Comparison of ENCODE assay signal across 8 cellular contexts in the genomic region with DNA sequence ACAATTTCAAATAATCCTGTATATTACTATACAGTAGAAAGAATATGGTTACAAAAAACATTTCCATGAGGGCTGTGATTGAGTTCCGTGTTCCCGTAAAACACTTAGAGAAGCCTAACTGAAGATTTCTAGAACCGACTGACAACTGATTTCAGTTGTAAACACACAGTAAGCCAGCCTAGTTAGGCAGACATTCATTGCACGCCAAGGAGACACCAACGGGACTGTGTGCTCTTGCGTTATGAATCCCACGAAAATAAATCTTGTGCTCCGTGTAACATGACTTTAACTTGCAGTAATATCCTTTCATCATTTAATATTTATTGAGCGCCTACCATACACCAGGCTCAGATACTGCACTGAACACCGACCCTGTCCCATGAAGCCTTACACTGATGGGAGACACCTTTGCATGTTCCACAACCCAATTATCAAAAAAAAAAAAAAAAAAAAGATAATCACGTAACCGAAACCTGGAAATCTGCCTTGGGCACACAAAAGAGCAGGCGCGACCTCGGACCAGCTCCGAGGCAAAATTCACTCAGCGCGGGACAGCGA. TPM values are rescaled to one million over a fixed set of nuclear protein-coding genes. Genes with fewer than 3 reads are reported as not detected.
DNase-seq lines count a peak whose midpoint lies in the region; ATAC-seq, FAIRE-seq and TF ChIP-seq lines count a peak whose summit lies in the region.

No MANE protein-coding gene starts in this region.

- H4K8ac ChIP-seq in H1 (ENCODE audit: extremely low read depth, insufficient read depth, low read length) = no peak overlapping the region; the same call in 1 of the 2 replicates

- no peak overlapping the region for H3K14ac ChIP-seq in H1 (ENCODE audit: insufficient read length)

- H3K79me1 ChIP-seq in H1 (ENCODE audit: low read depth, low read length) = no peaks in the 10 kb centered on the region; the same call in 1 of the 2 replicates

- peaks cover 32% of the 10 kb centered on the region for H3K4me1 Mint-ChIP-seq in activated CD8-positive, alpha-beta memory T cell treated with anti-CD3 and anti-CD28 coated beads, Interleukin-2, amount 10 ng/mL, durations not matched to agents 7 days and 5 days
- H3K4me1 Mint-ChIP-seq in neural progenitor cell = peaks cover 24% of the 10 kb centered on the region

- no peak for FAIRE-seq in H1 (lab: Jason Lieb, UNC)

- H3K27ac ChIP-seq in H1 (ENCODE audit: low read depth, low read length) (peak overlapping the region; percentile 74; the same call in 1 of the 2 replicates), neural progenitor cell (peak overlapping the region; percentile 6)

- H3F3A ChIP-seq in neural progenitor cell (ENCODE audit: low read depth) = peaks cover 9% of the 10 kb centered on the region

- CTCF ChIA-PET in activated CD8-positive, alpha-beta memory T cell treated with anti-CD3 and anti-CD28 coated beads, Interleukin-2, amount 10 ng/mL, durations not matched to agents 7 days and 5 days (lab: Charles Lee) = interaction anchor here (0.6 to 2.8 kb wide), 6 partner anchors 9 to 1915 kb away, joined by 3 to 22 read pairs (median 4); no protein-coding TSS in a partner anchor
- CTCF ChIA-PET in H1 (lab: Charles Lee; ENCODE audit: partially characterized antibody) = no interaction called here

- H4K91ac ChIP-seq in H1 (replicated peaks; ENCODE audit: insufficient read length, low read length) = no peak overlapping the region

- no peak for TF ChIP-seq RAD21 in H1 (IDR thresholded peaks at IDR 0.05 in 1 of 2, conservative IDR thresholded peaks at IDR 0.05 in 1 of 2; ENCODE audit: low read depth in 2 of 2, low read length in 2 of 2)

- no peak overlapping the region for H3K23ac ChIP-seq in H1 (ENCODE audit: insufficient read length)

- no peak overlapping the region for H3K18ac ChIP-seq in H1 (ENCODE audit: extremely low read depth, low read length)

- H3K4me2 ChIP-seq in H1 (ENCODE audit: insufficient read depth in 1 of 2, low read depth in 2 of 2, low read length in 2 of 2) (peak overlapping the region; percentile 84), neural progenitor cell (peak overlapping the region; percentile 97)

- ATAC-seq in activated CD8-positive, alpha-beta memory T cell treated with anti-CD3 and anti-CD28 coated beads, Interleukin-2, amount 10 ng/mL, durations not matched to agents 7 days and 5 days = peak; percentile 1
- ATAC-seq in HG02840 (IDR thresholded peaks at IDR 0.05; ENCODE audit: low FRiP score, unreplicated experiment) = peak; percentile 35

- no peak overlapping the region for H3K56ac ChIP-seq in H1 (replicated peaks; ENCODE audit: insufficient read length, low read depth, low read length)

- no peak overlapping the region for H2AK5ac ChIP-seq in H1 (ENCODE audit: low read depth, low read length)

- peak overlapping the region; percentile 2 for H3K4ac ChIP-seq in H1 (replicated peaks; ENCODE audit: insufficient read length, low read depth, low read length)

- peaks cover 3% of the 10 kb centered on the region; the same call in 1 of the 2 replicates for H3K23me2 ChIP-seq in H1 (ENCODE audit: low read depth, low read length)

- H3K27ac Mint-ChIP-seq in activated CD8-positive, alpha-beta memory T cell treated with anti-CD3 and anti-CD28 coated beads, Interleukin-2, amount 10 ng/mL, durations not matched to agents 7 days and 5 days = peak overlapping the region; percentile 95
- peak overlapping the region; percentile 38 for H3K27ac Mint-ChIP-seq in neural progenitor cell

- H2BK12ac ChIP-seq in H1 (ENCODE audit: low read depth, low read length) = no peak overlapping the region

- no peak overlapping the region for H2BK20ac ChIP-seq in H1 (ENCODE audit: low read length)

- H4K20me1 ChIP-seq in H1 (replicated peaks in 1 of 2; ENCODE audit: control insufficient read depth in 1 of 2, insufficient read depth in 2 of 2, low read length in 2 of 2) = peaks cover 0 to 6% of the 10 kb centered on the region in 2 experiments
- peaks cover 30% of the 10 kb centered on the region for H4K20me1 ChIP-seq in neural progenitor cell (ENCODE audit: low read depth)

- H3K27me3 Mint-ChIP-seq in activated CD8-positive, alpha-beta memory T cell treated with anti-CD3 and anti-CD28 coated beads, Interleukin-2, amount 10 ng/mL, durations not matched to agents 7 days and 5 days = no peaks in the 10 kb centered on the region
- H3K27me3 Mint-ChIP-seq in neural progenitor cell (ENCODE audit: insufficient read depth, low read depth) = peaks cover 3% of the 10 kb centered on the region

- DNase-seq in activated CD8-positive, alpha-beta memory T cell treated with anti-CD3 and anti-CD28 coated beads, Interleukin-2, amount 10 ng/mL, durations not matched to agents 7 days and 5 days = no peak
- no peak for DNase-seq in activated CD8-positive, alpha-beta memory T cell treated with anti-CD3 and anti-CD28 coated beads, Interleukin-2, amount 50 U/mL, for 4 hours
- peak; percentile 28 for DNase-seq in OCI-M1 (lab: John Stamatoyannopoulos, UW)
- DNase-seq in H1 (ENCODE audit: low read depth in 1 of 2, low spot score in 2 of 2) = no peak
- DNase-seq in neural progenitor cell (ENCODE audit: low spot score) = no peak
- DNase-seq in RPMI8226 = no peak
- DNase-seq in stimulated activated CD4-positive, alpha-beta T cell treated with anti-CD3 and anti-CD28 coated beads, Interleukin-4, amount 100 ng/mL, for 1 hour = no peak

- H3K4me3 ChIP-seq in H1 (ENCODE audit: extremely low read depth in 1 of 4, insufficient read depth in 2 of 4, low read depth in 3 of 4, low read length in 4 of 4) = peak overlapping the region; percentile 93 to 97 (median 94)
- H3K4me3 ChIP-seq in neural progenitor cell = peak overlapping the region; percentile 90

- peaks cover 24 to 50% of the 10 kb centered on the region in 2 experiments for H3K79me2 ChIP-seq in H1 (ENCODE audit: control insufficient read depth in 1 of 2, insufficient read depth in 2 of 2, low read length in 2 of 2)
- H3K79me2 ChIP-seq in neural progenitor cell (ENCODE audit: low read depth) = peaks cover 52% of the 10 kb centered on the region

- 3% methylated on average over 10 of the region's 19 CpGs; no CpG with 5 or more reads in 1 of the 2 experiments for WGBS in H1 (ENCODE audit: extremely low coverage in 1 of 2, insufficient coverage in 1 of 2, insufficient read length in 1 of 2, insufficient replicate concordance in 2 of 2, low coverage in 1 of 2, low lambda C conversion rate in 2 of 2, missing lambda C conversion rate in 1 of 2), 2 experiments

- TF ChIP-seq EP300 in H1 (IDR thresholded peaks at IDR 0.05; ENCODE audit: borderline replicate concordance in 1 of 2, low read depth in 2 of 2, low read length in 2 of 2) = no peak

- no peaks in the 10 kb centered on the region for H3K9me3 Mint-ChIP-seq in activated CD8-positive, alpha-beta memory T cell treated with anti-CD3 and anti-CD28 coated beads, Interleukin-2, amount 10 ng/mL, durations not matched to agents 7 days and 5 days (ENCODE audit: low read depth)
- H3K9me3 Mint-ChIP-seq in neural progenitor cell = no peaks in the 10 kb centered on the region

- peaks cover 0 to 5% (median 3%) of the 10 kb centered on the region in 4 experiments; a peak in 3 of 7 replicates for H3K4me1 ChIP-seq in H1 (replicated peaks in 1 of 4; ENCODE audit: control insufficient read depth in 3 of 4, insufficient read depth in 4 of 4, low read length in 3 of 4)
- peaks cover 23% of the 10 kb centered on the region for H3K4me1 ChIP-seq in neural progenitor cell

- peak overlapping the region; percentile 96 for H3K4me3 Mint-ChIP-seq in activated CD8-positive, alpha-beta memory T cell treated with anti-CD3 and anti-CD28 coated beads, Interleukin-2, amount 10 ng/mL, durations not matched to agents 7 days and 5 days
- H3K4me3 Mint-ChIP-seq in neural progenitor cell = peak overlapping the region; percentile 99

- peak overlapping the region in 3 of 4 experiments; percentile 77 to 87 (median 77); a peak in 6 of 7 replicates for H3K9ac ChIP-seq in H1 (replicated peaks in 1 of 4; ENCODE audit: extremely low read depth in 1 of 4, low read depth in 3 of 4, low read length in 3 of 4)
- peak overlapping the region; percentile 74 for H3K9ac ChIP-seq in neural progenitor cell

- no peaks in the 10 kb centered on the region for H3K9me3 ChIP-seq in H1 (ENCODE audit: insufficient read depth in 2 of 2, low read depth in 1 of 2, low read length in 1 of 2)
- H3K9me3 ChIP-seq in neural progenitor cell (ENCODE audit: low read depth) = no peaks in the 10 kb centered on the region

- H2BK120ac ChIP-seq in H1 (replicated peaks; ENCODE audit: low read depth, low read length) = no peak overlapping the region

- peaks cover 3% of the 10 kb centered on the region for H3K36me3 Mint-ChIP-seq in activated CD8-positive, alpha-beta memory T cell treated with anti-CD3 and anti-CD28 coated beads, Interleukin-2, amount 10 ng/mL, durations not matched to agents 7 days and 5 days
- peaks cover 24% of the 10 kb centered on the region for H3K36me3 Mint-ChIP-seq in neural progenitor cell

- TF ChIP-seq CTCF in H1 (IDR thresholded peaks at IDR 0.05; ENCODE audit: control extremely low read depth in 1 of 3, insufficient read depth in 1 of 3, low read depth in 1 of 3, low read length in 3 of 3) (no peak), neural progenitor cell (IDR thresholded peaks at IDR 0.05) (no peak)

- H4K5ac ChIP-seq in H1 (ENCODE audit: insufficient read length, low read depth, low read length) = peak overlapping the region; percentile 38

- no peaks in the 10 kb centered on the region for H3K27me3 ChIP-seq in H1 (replicated peaks in 1 of 4; ENCODE audit: control insufficient read depth in 3 of 4, extremely low read depth in 1 of 4, insufficient read depth in 3 of 4, low read length in 3 of 4)
- H3K27me3 ChIP-seq in neural progenitor cell = no peaks in the 10 kb centered on the region

- H2AFZ ChIP-seq in H1 (ENCODE audit: low read length) (peak overlapping the region; percentile 45), neural progenitor cell (replicated peaks) (peak overlapping the region; percentile 67)

- TF ChIP-seq POLR2A in H1 (IDR thresholded peaks at IDR 0.05; ENCODE audit: control extremely low read depth in 1 of 2, low read depth in 2 of 2, low read length in 2 of 2) = no peak; a peak in 1 of 3 replicates

- H3K36me3 ChIP-seq in H1 (ENCODE audit: control insufficient read depth in 2 of 4, insufficient read depth in 4 of 4, low read length in 3 of 4) (no peaks in the 10 kb centered on the region), neural progenitor cell (no peaks in the 10 kb centered on the region)

- H2BK5ac ChIP-seq in H1 (ENCODE audit: low read depth, low read length) = no peak overlapping the region; the same call in 1 of the 2 replicates

- 0 out of 2 replicates have a peak overlapping the region, but pooled peaks have one; percentile 8 for H2BK15ac ChIP-seq in H1 (ENCODE audit: low read length)

- POLR2A ChIA-PET in H1 (lab: Charles Lee; ENCODE audit: partially characterized antibody) = interaction anchor here (0.7 to 4.5 kb wide), 17 partner anchors 11 to 543 kb away, joined by 3 to 96 read pairs (median 4); a partner anchor contains a TSS

RNA-seq across cellular contexts. Expression of a gene that starts 0.4 kb away (rescaled TPM):
- total RNA-seq in activated CD8-positive, alpha-beta memory T cell treated with anti-CD3 and anti-CD28 coated beads, Interleukin-2, amount 10 ng/mL, durations not matched to agents 7 days and 5 days = 10 to 100 TPM; 17.4 to 18.3 TPM
- 111 and 115 TPM in 2 replicates for total RNA-seq in H1 (2021; fragmentation: NEBNext Ultra II Directional; extraction: Animal tissue kit (Norgen Biotek cat#: 25700))
- polyA plus RNA-seq in H1 (2011; rRNA removed) = 44.2 and 65.3 TPM in 2 replicates
- 79.0 TPM for polyA plus RNA-seq in H1 (2011; cell fraction: cytosol; rRNA removed)
- polyA plus RNA-seq in H1 (2011; cell fraction: nucleus; rRNA removed) = 32.6 TPM
- 68.9 to 121 TPM (median 90.5 TPM) in 4 replicates for polyA plus RNA-seq in H1 (2012, experiment 1 of 2)
- 56.0 TPM for polyA plus RNA-seq in H1 (2012, experiment 2 of 2)
- 84.0 TPM for polyA plus RNA-seq in H1 (2013, experiment 1 of 2)
- 88.6 TPM for polyA plus RNA-seq in H1 (2013, experiment 2 of 2)
- polyA minus RNA-seq in H1 (2011; rRNA and poly(A)+ RNA removed) = 48.6 and 66.7 TPM in 2 replicates
- polyA minus RNA-seq in H1 (2011; cell fraction: cytosol; rRNA and poly(A)+ RNA removed) = 79.2 TPM
- 95.1 TPM for polyA minus RNA-seq in H1 (2011; cell fraction: nucleus; rRNA and poly(A)+ RNA removed)
- total RNA-seq in neural progenitor cell (ENCODE audit: low replicate concordance) = 96.7 and 117 TPM in 2 replicates
